25 cellular contexts compared by ENCODE assay signal in genomic region chrX:16511776-16512400, GRCh38.
A peak's percentile ranks its signal among the peaks of the same experiment; 100 is the strongest.
DNase-seq lines count a peak whose midpoint lies in the region; ATAC-seq, FAIRE-seq and TF ChIP-seq lines count a peak whose summit lies in the region.
"Had no signal": no experiment of that assay in that cellular context is flagged by ENCODE, and none has a peak within 500 bp of the region (broad histone marks: within the 10 kb centered on the region; RNA-seq: fewer than 3 reads in every experiment).

No MANE protein-coding gene starts in this region.

- H3F3A ChIP-seq in SK-N-SH (replicated peaks; ENCODE audit: insufficient read depth), result peaks cover 5% of the 10 kb centered on the region

- H3K4me2 ChIP-seq in SK-N-SH, result peak overlapping the region; percentile 33; the same call in 1 of the 2 replicates
- H3K4me2 ChIP-seq in mesendoderm (ENCODE audit: low read length), result no peak overlapping the region
- H3K4me2 ChIP-seq: A549 had no signal

- no peak overlapping the region for H3K23ac ChIP-seq in mesendoderm (ENCODE audit: low read length)

- peaks cover 3 to 8% of the 10 kb centered on the region in 2 experiments; a peak in 3 of 4 replicates for H3K4me1 ChIP-seq in SK-N-SH (ENCODE audit: control insufficient read depth in 1 of 2, insufficient read depth in 2 of 2, low read depth in 1 of 2, low read length in 1 of 2)
- H3K4me1 ChIP-seq in mesendoderm (ENCODE audit: control insufficient read depth, low read depth, low read length), result no peaks in the 10 kb centered on the region
- H3K4me1 ChIP-seq: A549, esophagus squamous epithelium, vagina had no signal

- no peak overlapping the region for H3K4ac ChIP-seq in mesendoderm (ENCODE audit: low read depth, low read length)

- H2BK5ac ChIP-seq in mesendoderm (ENCODE audit: low read length), result no peak overlapping the region

- DNase-seq in AG10803 (ENCODE audit: low read depth), result peak; percentile 41
- no peak for DNase-seq in SK-N-SH
- peak; percentile 15 for DNase-seq in fibroblast of gingiva (ENCODE audit: low read depth)
- DNase-seq in mesendoderm, result no peak
- no peak for DNase-seq in T-helper 1 cell
- DNase-seq in GM12892 (ENCODE audit: insufficient read length), result no peak
- DNase-seq in NCI-H2171 (lab: John Stamatoyannopoulos, UW), result no peak
- DNase-seq: activated CD4-positive, alpha-beta T cell treated with anti-CD3 and anti-CD28 coated beads for 48 hours; activated naive CD8-positive, alpha-beta T cell treated with anti-CD3 and anti-CD28 coated beads, Interleukin-2, amount 50 U/mL, for 24 hours; C1 segment of cervical spinal cord; caudate nucleus; effector CD8-positive, alpha-beta T cell; esophagus squamous epithelium; GDM1; HCEC 1CT; KBM-7; MV-4-11; NCI-H2029; substantia nigra had no signal

- no peak overlapping the region for H4K8ac ChIP-seq in mesendoderm (ENCODE audit: low read depth, low read length)

- no peak for TF ChIP-seq RAD21 in SK-N-SH (IDR thresholded peaks at IDR 0.05; ENCODE audit: low read length)

- H2BK15ac ChIP-seq in mesendoderm (replicated peaks; ENCODE audit: low read depth), result no peak overlapping the region

- no peak overlapping the region for H2BK120ac ChIP-seq in mesendoderm (ENCODE audit: low read depth, low read length)

- H2AK5ac ChIP-seq in mesendoderm (ENCODE audit: low read length), result no peak overlapping the region

- peak overlapping the region; percentile 39 for H3K18ac ChIP-seq in mesendoderm (ENCODE audit: low read length)

- H4K20me1 ChIP-seq in SK-N-SH (ENCODE audit: insufficient read depth), result no peaks in the 10 kb centered on the region

- TF ChIP-seq CTCF in AG10803 (conservative IDR thresholded peaks at IDR 0.05; ENCODE audit: low read length) (no peak), SK-N-SH (IDR thresholded peaks at IDR 0.05) (no peak)

- H3K36me3 ChIP-seq in SK-N-SH (replicated peaks in 1 of 2; ENCODE audit: control insufficient read depth in 1 of 2, insufficient read depth in 2 of 2, low read length in 1 of 2) (no peaks in the 10 kb centered on the region), mesendoderm (ENCODE audit: control insufficient read depth, insufficient read depth, low read length) (no peaks in the 10 kb centered on the region)
- H3K36me3 ChIP-seq: esophagus squamous epithelium, vagina had no signal

- H2AFZ ChIP-seq in SK-N-SH (ENCODE audit: low read depth), result peak overlapping the region; percentile 70

- ATAC-seq in GM18909 (IDR thresholded peaks at IDR 0.05; ENCODE audit: poor library complexity, unreplicated experiment), result no peak
- ATAC-seq: A549; activated naive CD8-positive, alpha-beta T cell treated with anti-CD3 and anti-CD28 coated beads, Interleukin-2, amount 50 U/mL, for 24 hours; GM12878; natural killer cell treated with Interleukin-12 subunit alpha and Interleukin-12 subunit beta and Interleukin-15 and Interleukin-18, amount 100 ng/mL, for 72 hours had no signal

- H3K79me2 ChIP-seq in SK-N-SH (ENCODE audit: insufficient read depth) (no peaks in the 10 kb centered on the region), mesendoderm (ENCODE audit: control insufficient read depth, insufficient read depth, low read length) (no peaks in the 10 kb centered on the region)

- H3K27ac ChIP-seq in SK-N-SH (ENCODE audit: low read depth in 2 of 2, low read length in 1 of 2) (peak overlapping the region in 1 of 2 experiments; percentile 42; a peak in 2 of 4 replicates), mesendoderm (ENCODE audit: low read depth, low read length) (no peak overlapping the region)
- H3K27ac ChIP-seq: A549, esophagus squamous epithelium, RWPE1, vagina had no signal

- 53% methylated on average over 7 of the region's 7 CpGs for WGBS in SK-N-SH (ENCODE audit: low lambda C conversion rate)
- WGBS in mesendoderm (ENCODE audit: extremely low coverage, insufficient coverage, low lambda C conversion rate), result no CpG with 5 or more reads among the region's 7 CpGs

- POLR2A ChIA-PET in SK-N-SH (lab: Yijun Ruan, JAX), result no interaction called here

- H3K9me2 ChIP-seq in SK-N-SH, result no peaks in the 10 kb centered on the region

- CTCF ChIA-PET in SK-N-SH (lab: Yijun Ruan, JAX), result no interaction called here

- H3K9me3 ChIP-seq in SK-N-SH, result no peaks in the 10 kb centered on the region
- H3K9me3 ChIP-seq: A549, esophagus squamous epithelium, vagina had no signal

- H3K56ac ChIP-seq in mesendoderm (ENCODE audit: low read length), result no peak overlapping the region

- H3K4me3 ChIP-seq in AG10803 (ENCODE audit: low read length), result no peak overlapping the region
- no peak overlapping the region for H3K4me3 ChIP-seq in SK-N-SH (ENCODE audit: low read depth in 2 of 2, low read length in 1 of 2)
- no peak overlapping the region for H3K4me3 ChIP-seq in mesendoderm (ENCODE audit: low read length)
- H3K4me3 ChIP-seq: A549, esophagus squamous epithelium, GM12878, vagina had no signal

- no peaks in the 10 kb centered on the region for H3K79me1 ChIP-seq in mesendoderm (ENCODE audit: low read length)

- TF ChIP-seq EP300 in SK-N-SH (IDR thresholded peaks at IDR 0.05; ENCODE audit: borderline replicate concordance in 1 of 2, low read depth in 1 of 2, low read length in 1 of 2), result no peak

- no peak for TF ChIP-seq POLR2A in GM12892 (IDR thresholded peaks at IDR 0.05; ENCODE audit: low read depth, low read length)

- no peak for FAIRE-seq in GM12892 (lab: Jason Lieb, UNC)
- FAIRE-seq: A549 had no signal

- no peak overlapping the region for H4K5ac ChIP-seq in mesendoderm (ENCODE audit: low read length)

- H3K9ac ChIP-seq in SK-N-SH, result no peak overlapping the region
- no peak overlapping the region for H3K9ac ChIP-seq in mesendoderm (ENCODE audit: low read length)

- no peaks in the 10 kb centered on the region for H3K27me3 ChIP-seq in SK-N-SH (ENCODE audit: insufficient read depth)
- no peaks in the 10 kb centered on the region for H3K27me3 ChIP-seq in mesendoderm (ENCODE audit: insufficient read depth, low read length, poor library complexity)
- H3K27me3 ChIP-seq: esophagus squamous epithelium, vagina had no signal

TF ChIP-seq in SK-N-SH, 30 proteins besides CTCF, POLR2A, EP300 and RAD21:
- no peak for TF ChIP-seq ELF1 (IDR thresholded peaks at IDR 0.05)
- TF ChIP-seq SMC3 (IDR thresholded peaks at IDR 0.05; ENCODE audit: low read depth, low read length), result no peak
- TF ChIP-seq ZBTB33 (IDR thresholded peaks at IDR 0.05; ENCODE audit: borderline replicate concordance, low read depth), result no peak
- no peak for TF ChIP-seq EZH2phosphoT487 (IDR thresholded peaks at IDR 0.05; ENCODE audit: borderline replicate concordance, low read depth)
- no peak for TF ChIP-seq SIN3A (IDR thresholded peaks at IDR 0.05; ENCODE audit: borderline replicate concordance, low read depth, low read length)
TF ChIP-seq in SK-N-SH: peak in this region for 0.

Comparison
In these comparisons a context has a peak if more than half of its experiments do, and no peak if none do; other contexts are left out.
1. DNase-seq: peak in AG10803 (single experiment) and fibroblast of gingiva (single experiment); none in SK-N-SH (single experiment), mesendoderm (single experiment), T-helper 1 cell (0 of 5), GM12892 (single experiment) and NCI-H2171 (single experiment).